1 cellular context compared by ENCODE assay signal in the genomic region with DNA sequence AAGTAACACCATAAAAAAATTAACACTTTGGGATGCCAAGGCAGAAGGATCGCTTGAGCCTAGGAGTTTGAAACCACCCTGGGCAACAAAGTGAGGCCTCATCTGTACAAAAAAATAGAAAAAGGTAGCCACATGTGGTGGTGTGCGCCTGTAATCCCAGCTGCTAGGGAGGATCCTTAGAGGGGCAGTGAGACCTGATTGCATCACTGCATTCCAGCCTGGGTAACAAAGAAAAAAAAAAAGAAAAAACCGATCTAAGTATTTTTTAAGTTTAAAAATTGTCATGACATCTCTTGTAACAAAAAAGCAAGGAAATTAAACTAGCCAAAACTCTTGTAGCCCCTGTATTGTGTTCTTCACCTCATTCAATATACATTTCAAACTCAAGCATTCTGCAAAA.
A peak's percentile ranks its signal among the peaks of the same experiment; 100 is the strongest.
TF ChIP-seq lines count a peak whose summit lies in the region.

No MANE protein-coding gene starts in this region.

TF ChIP-seq in K562, 482 proteins besides CTCF, POLR2A, EP300 and RAD21 (continued from another document):
- TF ChIP-seq ATF3 (IDR thresholded peaks at IDR 0.05) (peak; percentile 32; the same call in 1 of the 2 replicates), ATF3 (CRISPR knock-in tag; conservative IDR thresholded peaks at IDR 0.05) (no peak)
